In the genomic region with DNA sequence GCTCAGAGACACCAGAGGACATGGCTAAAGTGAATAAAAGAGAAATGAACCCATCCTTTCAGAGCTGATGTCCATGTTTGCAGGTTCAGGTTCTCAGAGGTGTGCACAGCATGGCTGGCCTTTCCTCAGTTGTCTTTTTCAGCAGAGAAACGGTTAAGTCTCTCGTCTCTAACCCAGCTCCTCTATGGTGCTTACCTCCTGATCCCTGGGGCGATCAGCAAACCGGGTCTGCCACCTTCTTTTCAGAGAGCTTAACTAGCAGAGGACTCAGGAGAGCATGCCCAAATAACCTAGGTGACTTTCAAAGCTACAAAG, we compare ENCODE assay signal across 11 cellular contexts. TPM values are rescaled to one million over a fixed set of nuclear protein-coding genes. Genes with fewer than 3 reads are reported as not detected.
DNase-seq lines count a peak whose midpoint lies in the region; ATAC-seq and TF ChIP-seq lines count a peak whose summit lies in the region.
"Had no signal": no experiment of that assay in that cellular context is flagged by ENCODE, and none has a peak within 500 bp of the region (broad histone marks: within the 10 kb centered on the region; RNA-seq: fewer than 3 reads in every experiment).

No MANE protein-coding gene starts in this region.

- H3K4me3 Mint-ChIP-seq in CD4-positive, CD25-positive, alpha-beta regulatory T cell, result peak overlapping the region; percentile 55 to 92 (median 78)
- H3K4me3 Mint-ChIP-seq in immature natural killer cell (peak overlapping the region in 3 of 5 donors; percentile 5 to 80 (median 55)), osteocyte (ENCODE audit: unreplicated experiment) (no peak overlapping the region)

- no peaks in the 10 kb centered on the region for H3K36me3 Mint-ChIP-seq in CD4-positive, CD25-positive, alpha-beta regulatory T cell
- H3K36me3 Mint-ChIP-seq in immature natural killer cell (no peaks in the 10 kb centered on the region), osteocyte (ENCODE audit: unreplicated experiment) (no peaks in the 10 kb centered on the region)
- H3K36me3 Mint-ChIP-seq: naive thymus-derived CD8-positive, alpha-beta T cell had no signal

- H3K4me1 ChIP-seq in CD4-positive, CD25-positive, alpha-beta regulatory T cell (ENCODE audit: control insufficient read depth, insufficient read depth, low read length, poor library complexity, severe bottlenecking), result peaks cover 19% of the 10 kb centered on the region
- no peaks in the 10 kb centered on the region for H3K4me1 ChIP-seq in PC-9 (replicated peaks; ENCODE audit: insufficient read depth)
- H3K4me1 ChIP-seq: suprapubic skin had no signal

- no peak overlapping the region for H2AFZ ChIP-seq in PC-9

- H3F3A ChIP-seq in PC-9 (ENCODE audit: insufficient read depth, low read depth), result no peaks in the 10 kb centered on the region

- no peaks in the 10 kb centered on the region for H3K9me2 ChIP-seq in PC-9 (ENCODE audit: insufficient read depth)

- H3K27me3 ChIP-seq in CD4-positive, CD25-positive, alpha-beta regulatory T cell (ENCODE audit: control insufficient read depth, insufficient read depth, low read length), result no peaks in the 10 kb centered on the region
- 0 out of 2 replicates have a peak, but pooled peaks cover 3% of the 10 kb centered on the region for H3K27me3 ChIP-seq in PC-9 (ENCODE audit: insufficient read depth, low read depth)
- H3K27me3 ChIP-seq: suprapubic skin had no signal

- no peaks in the 10 kb centered on the region for H3K9me3 ChIP-seq in CD4-positive, CD25-positive, alpha-beta regulatory T cell (ENCODE audit: control insufficient read depth in 2 of 2, low read length in 2 of 2)
- H3K9me3 ChIP-seq in PC-9 (ENCODE audit: insufficient read depth, low read depth), result no peaks in the 10 kb centered on the region
- H3K9me3 ChIP-seq: suprapubic skin had no signal

- H3K4me1 Mint-ChIP-seq in CD4-positive, CD25-positive, alpha-beta regulatory T cell, result peaks cover 16 to 30% (median 21%) of the 10 kb centered on the region in 4 donors
- peaks cover 9 to 13% of the 10 kb centered on the region in 2 donors for H3K4me1 Mint-ChIP-seq in immature natural killer cell
- H3K4me1 Mint-ChIP-seq in osteocyte (ENCODE audit: unreplicated experiment), result no peaks in the 10 kb centered on the region

- no peak for ATAC-seq in CD4-positive, CD25-positive, alpha-beta regulatory T cell (ENCODE audit: low read depth in 2 of 2)
- ATAC-seq in GM18519 (IDR thresholded peaks at IDR 0.05; ENCODE audit: low FRiP score, unreplicated experiment), result no peak
- no peak for ATAC-seq in HG03025 (IDR thresholded peaks at IDR 0.05; ENCODE audit: low FRiP score, unreplicated experiment)

- H3K27ac ChIP-seq in CD4-positive, CD25-positive, alpha-beta regulatory T cell (ENCODE audit: insufficient read depth, low read length, poor library complexity, severe bottlenecking), result peak overlapping the region; percentile 91
- no peak overlapping the region for H3K27ac ChIP-seq in PC-9
- H3K27ac ChIP-seq: suprapubic skin had no signal

- DNase-seq in CD4-positive, CD25-positive, alpha-beta regulatory T cell, result no peak
- DNase-seq in PC-9, result no peak
- no peak for DNase-seq in immature natural killer cell
- DNase-seq in stimulated activated CD4-positive, alpha-beta T cell treated with anti-CD3 and anti-CD28 coated beads, Interleukin-15, amount 100 ng/mL, for 24 hours, result no peak
- no peak for DNase-seq in osteocyte (ENCODE audit: extremely low spot score, unreplicated experiment)
- DNase-seq: SW 1271 had no signal

- TF ChIP-seq CTCF in PC-9 (conservative IDR thresholded peaks at IDR 0.05), result no peak
- TF ChIP-seq CTCF in osteocyte (IDR thresholded peaks at IDR 0.05), result no peak

- H3K4me2 ChIP-seq in PC-9, result peak overlapping the region; percentile 20; the same call in 1 of the 2 replicates

- H3K36me3 ChIP-seq in CD4-positive, CD25-positive, alpha-beta regulatory T cell (ENCODE audit: control insufficient read depth, insufficient read depth, low read length), result no peaks in the 10 kb centered on the region
- no peaks in the 10 kb centered on the region for H3K36me3 ChIP-seq in PC-9 (ENCODE audit: low read depth)
- H3K36me3 ChIP-seq: suprapubic skin had no signal

- no TSS peak for BruUV-seq in PC-9 (replicated peaks; lab: Mats Ljungman, UMichigan)

- H3K9me3 Mint-ChIP-seq in CD4-positive, CD25-positive, alpha-beta regulatory T cell, result peaks cover 0 to 2% (median 0%) of the 10 kb centered on the region in 7 donors
- H3K9me3 Mint-ChIP-seq in immature natural killer cell (no peaks in the 10 kb centered on the region), osteocyte (ENCODE audit: unreplicated experiment) (no peaks in the 10 kb centered on the region)
- H3K9me3 Mint-ChIP-seq: naive thymus-derived CD8-positive, alpha-beta T cell had no signal

- H4K20me1 ChIP-seq in PC-9 (ENCODE audit: insufficient read depth), result no peaks in the 10 kb centered on the region

- peak overlapping the region; percentile 88 for H3K4me3 ChIP-seq in CD4-positive, CD25-positive, alpha-beta regulatory T cell (ENCODE audit: low read depth, low read length)
- no peak overlapping the region for H3K4me3 ChIP-seq in PC-9
- H3K4me3 ChIP-seq: suprapubic skin had no signal

- TF ChIP-seq POLR2A in GM19193 (IDR thresholded peaks at IDR 0.05; ENCODE audit: extremely low read depth, insufficient read depth, insufficient read length), result peak; percentile 69

- intact Hi-C loops in PC-9 (cut with micrococcal nuclease; ENCODE audit: unreplicated experiment), result loop anchor here (10.0 kb wide), 1 partner anchor 1112 kb away; no protein-coding TSS in a partner anchor

- CTCF ChIA-PET in PC-9 (lab: Charles Lee), result no interaction called here

- POLR2A ChIA-PET in PC-9 (lab: Charles Lee; ENCODE audit: unreplicated experiment), result no interaction called here

- H3K79me2 ChIP-seq in PC-9 (ENCODE audit: low read depth), result no peaks in the 10 kb centered on the region

- peak overlapping the region; percentile 91 to 99 (median 95) for H3K27ac Mint-ChIP-seq in CD4-positive, CD25-positive, alpha-beta regulatory T cell
- H3K27ac Mint-ChIP-seq in immature natural killer cell (peak overlapping the region in 5 of 6 donors; percentile 15 to 97 (median 64)), osteocyte (ENCODE audit: unreplicated experiment) (no peak overlapping the region)

- H3K27me3 Mint-ChIP-seq in CD4-positive, CD25-positive, alpha-beta regulatory T cell, result no peaks in the 10 kb centered on the region
- H3K27me3 Mint-ChIP-seq in immature natural killer cell (ENCODE audit: low read depth in 3 of 3) (peaks cover 0 to 11% (median 6%) of the 10 kb centered on the region in 3 donors), osteocyte (ENCODE audit: unreplicated experiment) (peaks cover 39% of the 10 kb centered on the region)

RNA-seq across cellular contexts. Expression of a gene that starts 0.2 kb away (rescaled TPM):
- total RNA-seq in CD4-positive, CD25-positive, alpha-beta regulatory T cell, result 6.2 TPM
- 10 to 100 TPM in 2 of 4 donors, 1 to 10 TPM in 2; 6.9 to 13.5 (median 8.8) TPM for polyA plus RNA-seq in CD4-positive, CD25-positive, alpha-beta regulatory T cell
- total RNA-seq in PC-9 (2021), result not detected in 2 replicates
- polyA plus RNA-seq in immature natural killer cell, result 1 to 10 TPM in 1 of 3 donors, under 1 TPM in 2; 0.28 to 1.1 (median 0.34) TPM
- not detected in 2 replicates for total RNA-seq in osteocyte
- total RNA-seq: suprapubic skin had no signal
